13 cellular contexts compared by ENCODE assay signal in genomic region chr6:75609639-75610590, GRCh38. TPM values are rescaled to one million over a fixed set of nuclear protein-coding genes. Genes with fewer than 3 reads are reported as not detected.
DNase-seq lines count a peak whose midpoint lies in the region; ATAC-seq and TF ChIP-seq lines count a peak whose summit lies in the region.
"Had no signal": no experiment of that assay in that cellular context is flagged by ENCODE, and none has a peak within 500 bp of the region (broad histone marks: within the 10 kb centered on the region; RNA-seq: fewer than 3 reads in every experiment).

No MANE protein-coding gene starts in this region.

- H3K4me2 ChIP-seq in IMR-90 (ENCODE audit: low read depth, low read length) (no peak overlapping the region; the same call in 1 of the 2 replicates), neuronal stem cell (ENCODE audit: insufficient read depth, low read length, poor library complexity, severe bottlenecking) (no peak overlapping the region)

- no peak overlapping the region for H3K4ac ChIP-seq in IMR-90 (ENCODE audit: low read depth, low read length)
- no peak overlapping the region for H3K4ac ChIP-seq in neuronal stem cell (ENCODE audit: low read length)

- BruUV-seq in IMR-90 (replicated peaks; lab: Mats Ljungman, UMichigan) = no TSS peak

- H3K9ac ChIP-seq in IMR-90 (ENCODE audit: low read depth, low read length) = no peak overlapping the region
- H3K9ac ChIP-seq in neuronal stem cell (ENCODE audit: low read depth, low read length, poor library complexity) = no peak overlapping the region

- in situ Hi-C loops in IMR-90 (cut with MboI; ENCODE audit: low sequenced_read_pairs) = no loop called here

- no peak for TF ChIP-seq RAD21 in IMR-90 (IDR thresholded peaks at IDR 0.05; ENCODE audit: low read length)

- H3K23ac ChIP-seq in IMR-90 (ENCODE audit: low read depth, low read length) (no peak overlapping the region), neuronal stem cell (ENCODE audit: low read depth, low read length, poor library complexity) (no peak overlapping the region)

- peak overlapping the region in 6 of 8 donors; percentile 22 to 88 (median 46) for H3K4me3 Mint-ChIP-seq in CD4-positive, alpha-beta memory T cell

- CTCF ChIA-PET in CD4-positive, alpha-beta memory T cell (lab: Charles Lee; ENCODE audit: partially characterized antibody) = interaction anchor here (1.7 kb wide), 1 partner anchor 20 kb away, joined by 3 read pairs; no protein-coding TSS in a partner anchor
- CTCF ChIA-PET in IMR-90 (lab: Yijun Ruan, JAX) = no interaction called here

- no peaks in the 10 kb centered on the region for H3K27me3 Mint-ChIP-seq in CD4-positive, alpha-beta memory T cell

- H2AK5ac ChIP-seq in IMR-90 (ENCODE audit: low read depth, low read length) (no peak overlapping the region), neuronal stem cell (ENCODE audit: low read depth, low read length) (no peak overlapping the region)

- H3K4me3 ChIP-seq in CD4-positive, alpha-beta memory T cell (ENCODE audit: low read length in 2 of 2) = no peak overlapping the region
- no peak overlapping the region for H3K4me3 ChIP-seq in IMR-90 (ENCODE audit: insufficient read depth, low read depth, low read length)
- no peak overlapping the region for H3K4me3 ChIP-seq in breast epithelium
- H3K4me3 ChIP-seq in neuronal stem cell (ENCODE audit: low read length in 2 of 2) = no peak overlapping the region
- H3K4me3 ChIP-seq: skin epidermis had no signal

- no peak overlapping the region for H2AK9ac ChIP-seq in IMR-90 (replicated peaks; ENCODE audit: low read depth, low read length, poor library complexity)

- no peak overlapping the region for H2BK12ac ChIP-seq in neuronal stem cell (ENCODE audit: low read length)

- TF ChIP-seq CTCF in IMR-90 (conservative IDR thresholded peaks at IDR 0.05; ENCODE audit: low read depth, low read length) (no peak), breast epithelium (IDR thresholded peaks at IDR 0.05) (no peak)

- H3K4me1 Mint-ChIP-seq in CD4-positive, alpha-beta memory T cell = peaks cover 77 to 99% (median 89%) of the 10 kb centered on the region in 4 donors

- H3K27ac Mint-ChIP-seq in CD4-positive, alpha-beta memory T cell = peak overlapping the region in 6 of 7 donors; percentile 33 to 78 (median 57)

- H2AFZ ChIP-seq in IMR-90 (replicated peaks; ENCODE audit: low read length, poor library complexity) = no peak overlapping the region
- no peak overlapping the region for H2AFZ ChIP-seq in neuronal stem cell (ENCODE audit: low read length)

- H3K27me3 ChIP-seq in CD4-positive, alpha-beta memory T cell (ENCODE audit: insufficient read depth, low read length) = no peaks in the 10 kb centered on the region
- H3K27me3 ChIP-seq in IMR-90 (ENCODE audit: control insufficient read depth, insufficient read depth, low read length) (no peaks in the 10 kb centered on the region), breast epithelium (no peaks in the 10 kb centered on the region), neuronal stem cell (ENCODE audit: control insufficient read depth in 3 of 3, insufficient read depth in 3 of 3, low read depth in 1 of 3, low read length in 3 of 3) (no peaks in the 10 kb centered on the region)

- H3K56ac ChIP-seq in IMR-90 (ENCODE audit: extremely low read depth, insufficient read depth, low read length) = no peak overlapping the region

- H4K20me1 ChIP-seq in IMR-90 (ENCODE audit: insufficient read depth, low read length) = peaks cover 89% of the 10 kb centered on the region

- no peak overlapping the region for H4K8ac ChIP-seq in IMR-90 (ENCODE audit: low read depth in 2 of 2, low read length in 2 of 2)
- no peak overlapping the region for H4K8ac ChIP-seq in neuronal stem cell (ENCODE audit: low read depth, low read length)

- H2BK15ac ChIP-seq in IMR-90 (ENCODE audit: low read depth, low read length) = no peak overlapping the region
- no peak overlapping the region for H2BK15ac ChIP-seq in neuronal stem cell (ENCODE audit: low read length)

- POLR2A ChIA-PET in CD4-positive, alpha-beta memory T cell (lab: Charles Lee; ENCODE audit: partially characterized antibody) = interaction anchor here (6.4 kb wide), 1 partner anchor 8 kb away, joined by 46 read pairs; the partner anchor contains the start of gene SENP6
- POLR2A ChIA-PET in IMR-90 (lab: Charles Lee; ENCODE audit: unreplicated experiment) = no interaction called here

- H3K27ac ChIP-seq in CD4-positive, alpha-beta memory T cell (ENCODE audit: low read depth, low read length) = no peak overlapping the region
- H3K27ac ChIP-seq in IMR-90 (ENCODE audit: insufficient read depth, low read length) (no peak overlapping the region), breast epithelium (peak overlapping the region; percentile 61 to 67), caudate nucleus (ENCODE audit: low read depth, low read length) (no peak overlapping the region), neuronal stem cell (replicated peaks; ENCODE audit: low read length) (no peak overlapping the region)

- H3K9me3 Mint-ChIP-seq in CD4-positive, alpha-beta memory T cell = no peaks in the 10 kb centered on the region

- ATAC-seq in IMR-90 (ENCODE audit: low read depth) (peak; percentile 31; the same call in 1 of the 2 replicates), GM18861 (IDR thresholded peaks at IDR 0.05; ENCODE audit: unreplicated experiment) (no peak)
- ATAC-seq: activated CD4-positive, CD25-positive, alpha-beta regulatory T cell treated with anti-CD3 and anti-CD28 coated beads, Interleukin-2, amount 50 U/mL, for 24 hours had no signal

- H4K91ac ChIP-seq in IMR-90 (ENCODE audit: insufficient read depth, low read depth, low read length) (no peak overlapping the region), neuronal stem cell (ENCODE audit: low read depth, low read length, poor library complexity) (no peak overlapping the region)

- H4K5ac ChIP-seq in IMR-90 (ENCODE audit: low read depth, low read length) = no peak overlapping the region

- DNase-seq in CD4-positive, alpha-beta memory T cell = no peak
- DNase-seq in IMR-90 (peak; percentile 77), breast epithelium (ENCODE audit: low spot score in 2 of 2) (no peak), myocyte (ENCODE audit: low read depth) (peak; percentile 53), caudate nucleus (lab: John Stamatoyannopoulos, UW) (no peak), neuronal stem cell (ENCODE audit: low spot score) (no peak), NCI-H1105 treated with DMSO at 0.1 percent for 48 hours (lab: John Stamatoyannopoulos, UW) (no peak)
- DNase-seq: Caco-2, GOT3, NCI-H2081 treated with DMSO at 0.1 percent for 48 hours had no signal

- no CpG with 5 or more reads among the region's 6 CpGs for WGBS in IMR-90 (ENCODE audit: extremely low coverage in 2 of 2, insufficient read length in 1 of 2), 2 experiments
- no CpG with 5 or more reads among the region's 6 CpGs for WGBS in neuronal stem cell (ENCODE audit: extremely low coverage in 2 of 2, insufficient read length in 2 of 2, insufficient replicate concordance in 1 of 2), 2 donors

- TF ChIP-seq POLR2A in IMR-90 (IDR thresholded peaks at IDR 0.05; ENCODE audit: low read depth, low read length) (no peak), breast epithelium (IDR thresholded peaks at IDR 0.05) (no peak)

- H3K36me3 Mint-ChIP-seq in CD4-positive, alpha-beta memory T cell = peaks cover 4% of the 10 kb centered on the region in 2 donors

- H3K9me1 ChIP-seq in IMR-90 (ENCODE audit: insufficient read depth, low read length) = peaks cover 11% of the 10 kb centered on the region

- no peak overlapping the region for H2BK20ac ChIP-seq in IMR-90 (ENCODE audit: low read depth, low read length)

- H2BK5ac ChIP-seq in IMR-90 (ENCODE audit: low read depth, low read length, poor library complexity, severe bottlenecking) (no peak overlapping the region), neuronal stem cell (ENCODE audit: low read length) (no peak overlapping the region)

- H3K4me1 ChIP-seq in CD4-positive, alpha-beta memory T cell (ENCODE audit: insufficient read depth, low read length) = peaks cover 97% of the 10 kb centered on the region
- H3K4me1 ChIP-seq in IMR-90 (ENCODE audit: control insufficient read depth, insufficient read depth, low read length) (peaks cover 7% of the 10 kb centered on the region), breast epithelium (peaks cover 0 to 12% of the 10 kb centered on the region in 2 donors), neuronal stem cell (ENCODE audit: control insufficient read depth in 2 of 2, insufficient read depth in 1 of 2, low read depth in 1 of 2, low read length in 2 of 2) (no peaks in the 10 kb centered on the region)
- H3K4me1 ChIP-seq: Caco-2 had no signal

- dilution Hi-C loops in IMR-90 (cut with HindIII; ENCODE audit: low sequenced_read_pairs, unreplicated experiment) = no loop called here

- H3K79me1 ChIP-seq in IMR-90 (ENCODE audit: low read depth in 1 of 2, low read length in 2 of 2) (peaks cover 11 to 74% of the 10 kb centered on the region in 2 experiments; a peak in 3 of 4 replicates), neuronal stem cell (ENCODE audit: low read depth, low read length) (peaks cover 4% of the 10 kb centered on the region)

- H3K18ac ChIP-seq in IMR-90 (ENCODE audit: low read depth, low read length) = no peak overlapping the region
- no peak overlapping the region for H3K18ac ChIP-seq in neuronal stem cell (ENCODE audit: low read length)

- intact Hi-C loops in CD4-positive, alpha-beta memory T cell (cut with micrococcal nuclease) = no loop called here
- intact Hi-C loops in IMR-90 (cut with micrococcal nuclease) (no loop called here), breast epithelium (cut with DNase I; ENCODE audit: low total_unique reads) (no loop called here)

- no peak overlapping the region for H3K14ac ChIP-seq in IMR-90 (replicated peaks; ENCODE audit: low read depth, low read length)
- no peak overlapping the region for H3K14ac ChIP-seq in neuronal stem cell (ENCODE audit: low read length)

- H3K36me3 ChIP-seq in CD4-positive, alpha-beta memory T cell (ENCODE audit: insufficient read depth, low read length) = no peaks in the 10 kb centered on the region
- H3K36me3 ChIP-seq in IMR-90 (ENCODE audit: control insufficient read depth, insufficient read depth, low read length) = no peaks in the 10 kb centered on the region
- H3K36me3 ChIP-seq in breast epithelium = no peaks in the 10 kb centered on the region
- peaks cover 0 to 24% of the 10 kb centered on the region in 2 donors for H3K36me3 ChIP-seq in neuronal stem cell (replicated peaks in 1 of 2; ENCODE audit: control insufficient read depth in 2 of 2, insufficient read depth in 2 of 2, low read length in 2 of 2)

- H2BK120ac ChIP-seq in IMR-90 (ENCODE audit: low read depth, low read length) (no peak overlapping the region), neuronal stem cell (ENCODE audit: low read depth, low read length) (no peak overlapping the region)

- H3K9me3 ChIP-seq in CD4-positive, alpha-beta memory T cell (ENCODE audit: control insufficient read depth in 1 of 2, low read length in 2 of 2) = no peaks in the 10 kb centered on the region
- H3K9me3 ChIP-seq in IMR-90 (ENCODE audit: control insufficient read depth, insufficient read depth, low read length) = no peaks in the 10 kb centered on the region
- no peaks in the 10 kb centered on the region for H3K9me3 ChIP-seq in breast epithelium
- H3K9me3 ChIP-seq in neuronal stem cell (replicated peaks in 1 of 2; ENCODE audit: control insufficient read depth in 2 of 2, insufficient read depth in 1 of 2, low read depth in 1 of 2, low read length in 2 of 2) = peaks cover 0 to 6% of the 10 kb centered on the region in 2 donors
- H3K9me3 ChIP-seq: Caco-2 had no signal

RNA-seq across cellular contexts. Expression of gene SENP6, which starts 8.2 kb away (rescaled TPM):
- total RNA-seq in CD4-positive, alpha-beta memory T cell = 100 to 1,000 TPM; 131 to 134 TPM
- polyA plus RNA-seq in CD4-positive, alpha-beta memory T cell = 10 to 100 TPM; 36.2 to 70.5 TPM
- total RNA-seq in IMR-90 (2012; rRNA removed) (25.8 and 48.3 TPM in 2 replicates), breast epithelium (100 to 1,000 TPM in 2 of 3 donors, 10 to 100 TPM in 1; 93.5 to 189 (median 152) TPM), myocyte (64.5 and 72.6 TPM in 2 replicates)
- 16.9 and 23.1 TPM in 2 replicates for polyA plus RNA-seq in IMR-90 (2012; rRNA removed)
- polyA plus RNA-seq in IMR-90 (2012; cell fraction: cytosol; rRNA removed) = 6.5 and 11.7 TPM in 2 replicates
- 9.3 and 35.2 TPM in 2 replicates for polyA plus RNA-seq in IMR-90 (2012; cell fraction: nucleus; rRNA removed; ENCODE audit: low replicate concordance)
- polyA plus RNA-seq in myocyte (2012) = 20.2 TPM
- 71.4 TPM for polyA plus RNA-seq in neuronal stem cell (2013, experiment 1 of 2)
- polyA plus RNA-seq in neuronal stem cell (2013, experiment 2 of 2) = 73.7 TPM

Comparison
In these comparisons a context has a peak if more than half of its experiments do, and no peak if none do; other contexts are left out.
1. DNase-seq: peak in IMR-90 (single experiment) and myocyte (single experiment); none in CD4-positive, alpha-beta memory T cell (0 of 5), breast epithelium (0 of 2), caudate nucleus (0 of 61), neuronal stem cell (single experiment) and NCI-H1105 treated with DMSO at 0.1 percent for 48 hours (single experiment).
2. H3K27ac ChIP-seq: peak in breast epithelium (2 of 2); none in CD4-positive, alpha-beta memory T cell (single experiment), IMR-90 (single experiment), caudate nucleus (single experiment) and neuronal stem cell (single experiment).